12 cellular contexts compared by ENCODE assay signal in genomic region chr10:116737582-116738358, GRCh38. TPM values are rescaled to one million over a fixed set of nuclear protein-coding genes. Genes with fewer than 3 reads are reported as not detected.
DNase-seq lines count a peak whose midpoint lies in the region; ATAC-seq and TF ChIP-seq lines count a peak whose summit lies in the region.
"Had no signal": no experiment of that assay in that cellular context is flagged by ENCODE, and none has a peak within 500 bp of the region (broad histone marks: within the 10 kb centered on the region; RNA-seq: fewer than 3 reads in every experiment).

No MANE protein-coding gene starts in this region.

- H3K27ac Mint-ChIP-seq in glutamatergic neuron (ENCODE audit: unreplicated experiment), result peak overlapping the region; percentile 2
- H3K27ac Mint-ChIP-seq: stimulated activated effector memory CD8-positive, alpha-beta T cell treated with anti-CD3 and anti-CD28 coated beads, Interleukin-12 subunit alpha, Interleukin-12 subunit beta, amount 100 ng/mL, for 72 hours had no signal

- no peaks in the 10 kb centered on the region for H3K27me3 Mint-ChIP-seq in glutamatergic neuron (ENCODE audit: unreplicated experiment)

- TF ChIP-seq CTCF in GM12872 (IDR thresholded peaks at IDR 0.05; ENCODE audit: insufficient read depth, low read depth, low read length), result peak; percentile 32; the same call in 2 of the 3 replicates
- TF ChIP-seq CTCF in adrenal gland (IDR thresholded peaks at IDR 0.05), result peak; percentile 20 to 35 (median 22)
- no peak for TF ChIP-seq CTCF in glutamatergic neuron (IDR thresholded peaks at IDR 0.05; ENCODE audit: partially characterized antibody, unreplicated experiment)
- TF ChIP-seq CTCF in retinal pigment epithelial cell (conservative IDR thresholded peaks at IDR 0.05; ENCODE audit: low read depth, low read length), result peak; percentile 56

- no peaks in the 10 kb centered on the region for H3K9me3 ChIP-seq in adrenal gland (replicated peaks in 1 of 3)
- H3K9me3 ChIP-seq: ascending aorta had no signal

- no peaks in the 10 kb centered on the region for H3K27me3 ChIP-seq in adrenal gland
- H3K27me3 ChIP-seq: ascending aorta had no signal

- intact Hi-C loops in adrenal gland (cut with DNase I), result no loop called here

- DNase-seq in adrenal gland, result peak in 3 of 7 donors; percentile 35 to 43 (median 35)
- peak; percentile 54 for DNase-seq in glutamatergic neuron
- no peak for DNase-seq in retinal pigment epithelial cell (ENCODE audit: low read depth)
- no peak for DNase-seq in GDM1 (lab: John Stamatoyannopoulos, UW)
- no peak for DNase-seq in effector CD4-positive, alpha-beta T cell
- DNase-seq: NCI-H524 treated with DMSO at 0.1 percent for 48 hours, SW 1271 had no signal

- H3K9me3 Mint-ChIP-seq in glutamatergic neuron (ENCODE audit: unreplicated experiment), result peaks cover 7% of the 10 kb centered on the region
- H3K9me3 Mint-ChIP-seq: stimulated activated effector memory CD8-positive, alpha-beta T cell treated with anti-CD3 and anti-CD28 coated beads, Interleukin-12 subunit alpha, Interleukin-12 subunit beta, amount 100 ng/mL, for 72 hours had no signal

- H3K36me3 ChIP-seq in adrenal gland (replicated peaks in 1 of 2), result no peaks in the 10 kb centered on the region
- H3K36me3 ChIP-seq: ascending aorta had no signal

- TF ChIP-seq POLR2A in adrenal gland (IDR thresholded peaks at IDR 0.05), result no peak

- WGBS in adrenal gland, 4 donors, result 63 to 75% (median 70%) methylated on average over 14 to 16 of the region's 16 CpGs

- ATAC-seq in HG03175 (IDR thresholded peaks at IDR 0.05; ENCODE audit: unreplicated experiment) (no peak), HG03159 (IDR thresholded peaks at IDR 0.05; ENCODE audit: unreplicated experiment) (no peak)
- ATAC-seq: stimulated activated effector memory CD8-positive, alpha-beta T cell treated with anti-CD3 and anti-CD28 coated beads, Interleukin-12 subunit alpha, Interleukin-12 subunit beta, amount 100 ng/mL, for 72 hours had no signal

- no peaks in the 10 kb centered on the region for H3K36me3 Mint-ChIP-seq in glutamatergic neuron (ENCODE audit: unreplicated experiment)
- H3K36me3 Mint-ChIP-seq: stimulated activated effector memory CD8-positive, alpha-beta T cell treated with anti-CD3 and anti-CD28 coated beads, Interleukin-12 subunit alpha, Interleukin-12 subunit beta, amount 100 ng/mL, for 72 hours had no signal

- peaks cover 8 to 21% of the 10 kb centered on the region in 2 donors for H3K4me1 ChIP-seq in adrenal gland (replicated peaks in 1 of 2)

- peaks cover 23% of the 10 kb centered on the region for H3K4me1 Mint-ChIP-seq in glutamatergic neuron (ENCODE audit: low read depth, unreplicated experiment)
- H3K4me1 Mint-ChIP-seq: stimulated activated effector memory CD8-positive, alpha-beta T cell treated with anti-CD3 and anti-CD28 coated beads, Interleukin-12 subunit alpha, Interleukin-12 subunit beta, amount 100 ng/mL, for 72 hours had no signal

- no peak overlapping the region for H3K4me3 Mint-ChIP-seq in glutamatergic neuron (ENCODE audit: unreplicated experiment)
- H3K4me3 Mint-ChIP-seq: stimulated activated effector memory CD8-positive, alpha-beta T cell treated with anti-CD3 and anti-CD28 coated beads, Interleukin-12 subunit alpha, Interleukin-12 subunit beta, amount 100 ng/mL, for 72 hours had no signal

- H3K4me3 ChIP-seq in adrenal gland (no peak overlapping the region), retinal pigment epithelial cell (ENCODE audit: low read length) (no peak overlapping the region)
- H3K4me3 ChIP-seq: ascending aorta had no signal

- H3K27ac ChIP-seq in adrenal gland, result peak overlapping the region in 1 of 5 donors; percentile 29
- H3K27ac ChIP-seq: ascending aorta had no signal

RNA-seq across cellular contexts. Expression of gene HSPA12A, which starts 4.6 kb away (rescaled TPM):
- total RNA-seq in adrenal gland (10 to 100 TPM; 28.9 to 61.3 (median 49.6) TPM), glutamatergic neuron (ENCODE audit: unreplicated experiment) (75.0 TPM)
- 10 to 100 TPM; 20.1 to 35.7 (median 21.8) TPM for polyA plus RNA-seq in adrenal gland
